In genomic region chr19:1275260-1275975, GRCh38 we compare ENCODE assay signal across 8 cellular contexts. TPM values are rescaled to one million over a fixed set of nuclear protein-coding genes. Genes with fewer than 3 reads are reported as not detected.
A peak's percentile ranks its signal among the peaks of the same experiment; 100 is the strongest.
DNase-seq lines count a peak whose midpoint lies in the region; TF ChIP-seq lines count a peak whose summit lies in the region.

FAM174C (plus strand) TSS chr19:1275530; CDS start chr19:1275550, 20 bp downstream.

- TF ChIP-seq CTCF in nephron (IDR thresholded peaks at IDR 0.05; ENCODE audit: unreplicated experiment in 3 of 3), result no peak

- peak within 1 kb of the TSS; percentile 82 for H3K4me3 ChIP-seq in H7 (ENCODE audit: insufficient read depth, low read depth, low read length)

- peaks cover 37% of the 10 kb centered on the region for H3K36me3 Mint-ChIP-seq in nephron (ENCODE audit: low read depth)
- peaks cover 52% of the 10 kb centered on the region for H3K36me3 Mint-ChIP-seq in stimulated activated naive CD8-positive, alpha-beta T cell treated with anti-CD3 and anti-CD28 coated beads, Interleukin-15, Interleukin-2, amounts not matched to agents 100 ng/mL and 50 ng/mL, for 24 hours (ENCODE audit: low read depth)

- peaks cover 34% of the 10 kb centered on the region for H3K36me3 ChIP-seq in H7 (replicated peaks; ENCODE audit: control insufficient read depth, insufficient read depth, low read length)

- peak within 1 kb of the TSS; percentile 89 to 98 (median 97) for H3K27ac Mint-ChIP-seq in nephron
- H3K27ac Mint-ChIP-seq in stimulated activated naive CD8-positive, alpha-beta T cell treated with anti-CD3 and anti-CD28 coated beads, Interleukin-15, Interleukin-2, amounts not matched to agents 100 ng/mL and 50 ng/mL, for 24 hours, result peak within 1 kb of the TSS; percentile 92

- peaks cover 43% of the 10 kb centered on the region for H3K4me1 Mint-ChIP-seq in nephron
- peaks cover 55% of the 10 kb centered on the region for H3K4me1 Mint-ChIP-seq in stimulated activated naive CD8-positive, alpha-beta T cell treated with anti-CD3 and anti-CD28 coated beads, Interleukin-15, Interleukin-2, amounts not matched to agents 100 ng/mL and 50 ng/mL, for 24 hours (ENCODE audit: low read depth)

- DNase-seq in EL, result peak; percentile 97
- DNase-seq in H7, result peak; percentile 100
- DNase-seq in M059J (ENCODE audit: low read depth), result peak; percentile 96
- DNase-seq in activated T-helper 9 cell treated with anti-CD3 and anti-CD28 coated beads, Interleukin-2, amount 50 U/mL, for 16 hours (ENCODE audit: low read depth), result peak; percentile 94
- peak; percentile 95 for DNase-seq in fibroblast of peridontal ligament (ENCODE audit: extremely low read depth)

- peak within 1 kb of the TSS; percentile 88 to 92 (median 91) for H3K4me3 Mint-ChIP-seq in nephron
- H3K4me3 Mint-ChIP-seq in stimulated activated naive CD8-positive, alpha-beta T cell treated with anti-CD3 and anti-CD28 coated beads, Interleukin-15, Interleukin-2, amounts not matched to agents 100 ng/mL and 50 ng/mL, for 24 hours, result peak within 1 kb of the TSS; percentile 86

- no peaks in the 10 kb centered on the region for H3K9me3 Mint-ChIP-seq in nephron
- no peaks in the 10 kb centered on the region for H3K9me3 Mint-ChIP-seq in stimulated activated naive CD8-positive, alpha-beta T cell treated with anti-CD3 and anti-CD28 coated beads, Interleukin-15, Interleukin-2, amounts not matched to agents 100 ng/mL and 50 ng/mL, for 24 hours

- H3K27me3 Mint-ChIP-seq in nephron (ENCODE audit: low read depth), result peaks cover 2% of the 10 kb centered on the region
- no peaks in the 10 kb centered on the region for H3K27me3 Mint-ChIP-seq in stimulated activated naive CD8-positive, alpha-beta T cell treated with anti-CD3 and anti-CD28 coated beads, Interleukin-15, Interleukin-2, amounts not matched to agents 100 ng/mL and 50 ng/mL, for 24 hours

- no peaks in the 10 kb centered on the region for H3K27me3 ChIP-seq in H7 (ENCODE audit: control insufficient read depth, insufficient read depth, low read length)

- peak; percentile 95 for TF ChIP-seq POLR2A in Raji (IDR thresholded peaks at IDR 0.05; ENCODE audit: insufficient read depth, low read depth, low read length)

RNA-seq across cellular contexts. Expression of gene FAM174C, which starts in this region (rescaled TPM):
- total RNA-seq in H7 (2014; rRNA removed; shearing (Covaris generic)), result 78.0 and 83.1 TPM in 2 replicates
- 108 and 128 TPM in 2 replicates for total RNA-seq in M059J (2014; rRNA removed; shearing (Covaris generic))

Comparison
In these comparisons a context has a peak if more than half of its experiments do, and no peak if none do; other contexts are left out.
1. Peak in every context shown above with its lines: DNase-seq and H3K4me3 ChIP-seq.